Comparison of ENCODE assay signal across 10 cellular contexts in the genomic region with DNA sequence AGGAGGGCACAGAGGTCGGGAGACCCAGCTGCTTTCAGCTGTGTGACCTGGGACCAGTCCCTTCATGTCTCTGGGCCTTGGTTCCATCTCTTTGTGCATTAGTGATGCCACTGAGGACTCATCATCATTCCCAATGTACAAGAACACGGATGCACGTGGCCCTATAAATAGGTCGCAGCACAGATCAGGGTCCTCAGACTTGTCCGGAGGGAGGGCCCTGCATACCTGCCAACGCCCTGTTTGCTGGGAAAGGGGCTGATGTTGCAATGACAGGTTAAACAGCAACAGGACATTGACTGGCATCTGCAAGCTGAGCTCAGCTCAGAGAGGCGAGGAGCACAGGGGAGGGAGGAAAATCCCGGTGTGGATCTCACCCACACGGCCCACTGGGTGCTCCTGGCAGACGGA. TPM values are rescaled to one million over a fixed set of nuclear protein-coding genes. Genes with fewer than 3 reads are reported as not detected.
DNase-seq lines count a peak whose midpoint lies in the region; ATAC-seq and TF ChIP-seq lines count a peak whose summit lies in the region.
"Had no signal": no experiment of that assay in that cellular context is flagged by ENCODE, and none has a peak within 500 bp of the region (broad histone marks: within the 10 kb centered on the region; RNA-seq: fewer than 3 reads in every experiment).

No MANE protein-coding gene starts in this region.

- DNase-seq in HuH-7 (ENCODE audit: low spot score), result peak; percentile 98
- DNase-seq in WTC11 (ENCODE audit: low spot score), result no peak
- DNase-seq in kidney glomerular epithelial cell (lab: John Stamatoyannopoulos, UW), result peak; percentile 42
- no peak for DNase-seq in stomach
- DNase-seq in activated gamma-delta T cell (lab: John Stamatoyannopoulos, UW), result no peak
- DNase-seq in stimulated activated CD4-positive, alpha-beta T cell treated with anti-CD3 and anti-CD28 coated beads, Interleukin-12 subunit alpha, Interleukin-12 subunit beta, amount 100 ng/mL, for 4 hours, result no peak
- DNase-seq in mesenteric fat pad (ENCODE audit: low spot score), result no peak
- DNase-seq: stimulated activated CD4-positive, alpha-beta T cell treated with anti-CD3 and anti-CD28 coated beads, Interleukin-4, amount 100 ng/mL, for 1 hour had no signal

- TF ChIP-seq CTCF in WTC11 (IDR thresholded peaks at IDR 0.05) (no peak), stomach (IDR thresholded peaks at IDR 0.05) (no peak)

- H3K27me3 ChIP-seq in stomach, result no peaks in the 10 kb centered on the region

- no peak overlapping the region for H3K4me3 Mint-ChIP-seq in WTC11
- H3K4me3 Mint-ChIP-seq: activated naive CD4-positive, alpha-beta T cell treated with anti-CD3 and anti-CD28 coated beads, Interleukin-2, amount 50 U/mL, for 24 hours had no signal

- no peak for TF ChIP-seq EP300 in stomach (IDR thresholded peaks at IDR 0.05)

- no peak overlapping the region for H3K27ac Mint-ChIP-seq in WTC11
- H3K27ac Mint-ChIP-seq: activated naive CD4-positive, alpha-beta T cell treated with anti-CD3 and anti-CD28 coated beads, Interleukin-2, amount 50 U/mL, for 24 hours had no signal

- H3K4me3 ChIP-seq in stomach, result no peak overlapping the region

- no peaks in the 10 kb centered on the region for H3K9me3 Mint-ChIP-seq in WTC11
- H3K9me3 Mint-ChIP-seq: activated naive CD4-positive, alpha-beta T cell treated with anti-CD3 and anti-CD28 coated beads, Interleukin-2, amount 50 U/mL, for 24 hours had no signal

- POLR2A ChIA-PET in WTC11 (lab: Charles Lee), result no interaction called here

- H3K27me3 Mint-ChIP-seq in WTC11 (ENCODE audit: low read depth), result no peaks in the 10 kb centered on the region
- H3K27me3 Mint-ChIP-seq: activated naive CD4-positive, alpha-beta T cell treated with anti-CD3 and anti-CD28 coated beads, Interleukin-2, amount 50 U/mL, for 24 hours had no signal

- CTCF ChIA-PET in WTC11 (lab: Charles Lee), result interaction anchor here (0.9 to 2.7 kb wide), 3 partner anchors 70 to 85 kb away, joined by 3 to 11 read pairs (median 5); no protein-coding TSS in a partner anchor

- ATAC-seq in WTC11, result no peak
- ATAC-seq in HG03280 (IDR thresholded peaks at IDR 0.05; ENCODE audit: unreplicated experiment), result no peak

- TF ChIP-seq POLR2A in stomach (IDR thresholded peaks at IDR 0.05), result no peak

- intact Hi-C loops in stomach (cut with DNase I; ENCODE audit: low total_unique reads), result no loop called here

- WGBS in stomach, 5 donors, result 55 to 69% (median 65%) methylated on average over 10 of the region's 10 CpGs

- H3K27ac ChIP-seq in stomach, result peak overlapping the region in 4 of 5 donors; percentile 70 to 85 (median 82)

- H3K36me3 ChIP-seq in stomach, result peaks cover 0 to 60% (median 44%) of the 10 kb centered on the region in 4 donors

- H3K9me3 ChIP-seq in stomach, result no peaks in the 10 kb centered on the region

- peaks cover 22 to 42% (median 29%) of the 10 kb centered on the region in 4 donors for H3K4me1 ChIP-seq in stomach

- peaks cover 43% of the 10 kb centered on the region for H3K4me1 Mint-ChIP-seq in WTC11
- H3K4me1 Mint-ChIP-seq: activated naive CD4-positive, alpha-beta T cell treated with anti-CD3 and anti-CD28 coated beads, Interleukin-2, amount 50 U/mL, for 24 hours had no signal

- H3K36me3 Mint-ChIP-seq in WTC11, result no peaks in the 10 kb centered on the region
- H3K36me3 Mint-ChIP-seq: activated naive CD4-positive, alpha-beta T cell treated with anti-CD3 and anti-CD28 coated beads, Interleukin-2, amount 50 U/mL, for 24 hours had no signal

TF ChIP-seq in WTC11, 78 proteins besides CTCF, POLR2A, EP300 and RAD21 (continues in another document):
- TF ChIP-seq, protein P1, sequence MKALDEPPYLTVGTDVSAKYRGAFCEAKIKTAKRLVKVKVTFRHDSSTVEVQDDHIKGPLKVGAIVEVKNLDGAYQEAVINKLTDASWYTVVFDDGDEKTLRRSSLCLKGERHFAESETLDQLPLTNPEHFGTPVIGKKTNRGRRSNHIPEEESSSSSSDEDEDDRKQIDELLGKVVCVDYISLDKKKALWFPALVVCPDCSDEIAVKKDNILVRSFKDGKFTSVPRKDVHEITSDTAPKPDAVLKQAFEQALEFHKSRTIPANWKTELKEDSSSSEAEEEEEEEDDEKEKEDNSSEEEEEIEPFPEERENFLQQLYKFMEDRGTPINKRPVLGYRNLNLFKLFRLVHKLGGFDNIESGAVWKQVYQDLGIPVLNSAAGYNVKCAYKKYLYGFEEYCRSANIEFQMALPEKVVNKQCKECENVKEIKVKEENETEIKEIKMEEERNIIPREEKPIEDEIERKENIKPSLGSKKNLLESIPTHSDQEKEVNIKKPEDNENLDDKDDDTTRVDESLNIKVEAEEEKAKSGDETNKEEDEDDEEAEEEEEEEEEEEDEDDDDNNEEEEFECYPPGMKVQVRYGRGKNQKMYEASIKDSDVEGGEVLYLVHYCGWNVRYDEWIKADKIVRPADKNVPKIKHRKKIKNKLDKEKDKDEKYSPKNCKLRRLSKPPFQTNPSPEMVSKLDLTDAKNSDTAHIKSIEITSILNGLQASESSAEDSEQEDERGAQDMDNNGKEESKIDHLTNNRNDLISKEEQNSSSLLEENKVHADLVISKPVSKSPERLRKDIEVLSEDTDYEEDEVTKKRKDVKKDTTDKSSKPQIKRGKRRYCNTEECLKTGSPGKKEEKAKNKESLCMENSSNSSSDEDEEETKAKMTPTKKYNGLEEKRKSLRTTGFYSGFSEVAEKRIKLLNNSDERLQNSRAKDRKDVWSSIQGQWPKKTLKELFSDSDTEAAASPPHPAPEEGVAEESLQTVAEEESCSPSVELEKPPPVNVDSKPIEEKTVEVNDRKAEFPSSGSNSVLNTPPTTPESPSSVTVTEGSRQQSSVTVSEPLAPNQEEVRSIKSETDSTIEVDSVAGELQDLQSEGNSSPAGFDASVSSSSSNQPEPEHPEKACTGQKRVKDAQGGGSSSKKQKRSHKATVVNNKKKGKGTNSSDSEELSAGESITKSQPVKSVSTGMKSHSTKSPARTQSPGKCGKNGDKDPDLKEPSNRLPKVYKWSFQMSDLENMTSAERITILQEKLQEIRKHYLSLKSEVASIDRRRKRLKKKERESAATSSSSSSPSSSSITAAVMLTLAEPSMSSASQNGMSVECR (CRISPR knock-in tag; IDR thresholded peaks at IDR 0.05; ENCODE audit: borderline replicate concordance), result no peak
- TF ChIP-seq USF2 (CRISPR knock-in tag; IDR thresholded peaks at IDR 0.05) (no peak), RELA (CRISPR knock-in tag; IDR thresholded peaks at IDR 0.05; ENCODE audit: borderline replicate concordance) (no peak), ZBTB43 (CRISPR knock-in tag; IDR thresholded peaks at IDR 0.05) (no peak), E2F5 (CRISPR knock-in tag; IDR thresholded peaks at IDR 0.05) (no peak), GABPB1 (CRISPR knock-in tag; IDR thresholded peaks at IDR 0.05) (peak; percentile 94), STAT6 (CRISPR knock-in tag; conservative IDR thresholded peaks at IDR 0.05; ENCODE audit: low read depth) (no peak)

RNA-seq across cellular contexts. Expression of gene TGM2, which starts 21.8 kb away (rescaled TPM):
- total RNA-seq in WTC11 (2021), result 1.5 to 2.1 TPM (median 1.8 TPM) in 3 replicates
- 100 to 1,000 TPM in 1 of 5 donors, 10 to 100 TPM in 4; 27.8 to 195 (median 44.3) TPM for total RNA-seq in stomach
- 10 to 100 TPM; 16.2 to 28.0 (median 25.1) TPM for polyA plus RNA-seq in stomach
- 131 TPM for total RNA-seq in mesenteric fat pad

Comparison
In these comparisons a context has a peak if more than half of its experiments do, and no peak if none do; other contexts are left out.
1. DNase-seq: peak in HuH-7 (single experiment) and kidney glomerular epithelial cell (single experiment); none in WTC11 (single experiment), stomach (single experiment), activated gamma-delta T cell (single experiment), stimulated activated CD4-positive, alpha-beta T cell treated with anti-CD3 and anti-CD28 coated beads, Interleukin-12 subunit alpha, Interleukin-12 subunit beta, amount 100 ng/mL, for 4 hours (single experiment) and mesenteric fat pad (single experiment).